Comparison of ENCODE assay signal across 8 cellular contexts in genomic region chr12:43758728-43759563, GRCh38. TPM values are rescaled to one million over a fixed set of nuclear protein-coding genes. Genes with fewer than 3 reads are reported as not detected.
DNase-seq lines count a peak whose midpoint lies in the region; ATAC-seq and TF ChIP-seq lines count a peak whose summit lies in the region.

IRAK4 (plus strand) TSS chr12:43758951; CDS start chr12:43768112, 9,161 bp downstream.
PUS7L (minus strand) TSS chr12:43758790; CDS start chr12:43755245, 3,545 bp downstream.

- TF ChIP-seq POLR2A in spleen (IDR thresholded peaks at IDR 0.05): peak in 1 of 3 donors; percentile 26

- peak; percentile 93 for DNase-seq in AG08396 (ENCODE audit: low spot score)
- peak; percentile 82 for DNase-seq in NCI-H345 (lab: John Stamatoyannopoulos, UW)
- DNase-seq in activated B cell treated with CpG ODN at 0.5 μM for 24 hours: peak; percentile 83
- peak; percentile 41 to 98 (median 91) for DNase-seq in caudate nucleus (lab: John Stamatoyannopoulos, UW)
- peak; percentile 90 to 94 (median 92) for DNase-seq in immature natural killer cell
- peak; percentile 98 for DNase-seq in spleen

- intact Hi-C loops in activated B cell treated with CpG ODN at 0.5 μM for 24 hours (cut with micrococcal nuclease) (loop anchor here (1.0 to 5.0 kb wide), 7 partner anchors 47 to 1614 kb away; partner anchors contain the start of genes ANO6, GXYLT1, TMEM117 and TWF1), spleen (cut with DNase I; ENCODE audit: low total_unique reads) (no loop called here)

- no peaks in the 10 kb centered on the region for H3K27me3 ChIP-seq in spleen (replicated peaks in 1 of 7)

- peaks cover 0 to 17% (median 9%) of the 10 kb centered on the region in 6 donors for H3K36me3 ChIP-seq in spleen

- H3K4me1 Mint-ChIP-seq in activated B cell treated with CpG ODN at 0.5 μM for 24 hours (peaks cover 68% of the 10 kb centered on the region), immature natural killer cell (peaks cover 68 to 88% of the 10 kb centered on the region in 2 donors)

- no peaks in the 10 kb centered on the region for H3K9me3 ChIP-seq in spleen

- H3K27me3 Mint-ChIP-seq in activated B cell treated with CpG ODN at 0.5 μM for 24 hours (no peaks in the 10 kb centered on the region), immature natural killer cell (ENCODE audit: low read depth in 3 of 3) (peaks cover 7 to 20% (median 13%) of the 10 kb centered on the region in 3 donors)

- TF ChIP-seq CTCF in activated B cell treated with CpG ODN at 0.5 μM for 24 hours (IDR thresholded peaks at IDR 0.05): no peak
- TF ChIP-seq CTCF in spleen (IDR thresholded peaks at IDR 0.05 in 8 of 11, conservative IDR thresholded peaks at IDR 0.05 in 3 of 11): peak; percentile 33 to 85 (median 61)

- ATAC-seq in GM18909 (IDR thresholded peaks at IDR 0.05; ENCODE audit: poor library complexity, unreplicated experiment): peak; percentile 98
- ATAC-seq in HG03175 (IDR thresholded peaks at IDR 0.05; ENCODE audit: unreplicated experiment): peak; percentile 96
- peak; percentile 98 for ATAC-seq in activated B cell treated with CpG ODN at 0.5 μM for 24 hours (ENCODE audit: low read depth)

- H3K27ac ChIP-seq in caudate nucleus (ENCODE audit: low read depth, low read length) (peak within 1 kb of the TSS; percentile 55), spleen (peak within 1 kb of the TSS; percentile 91 to 97 (median 94))

- H3K4me3 ChIP-seq in spleen: peak within 1 kb of the TSS; percentile 53 to 86 (median 74)

- H3K4me1 ChIP-seq in spleen: peaks cover 25 to 70% (median 52%) of the 10 kb centered on the region in 6 donors

- H3K36me3 Mint-ChIP-seq in activated B cell treated with CpG ODN at 0.5 μM for 24 hours (ENCODE audit: low read depth) (peaks cover 33% of the 10 kb centered on the region), immature natural killer cell (peaks cover 9 to 12% (median 10%) of the 10 kb centered on the region in 3 donors)

- POLR2A ChIA-PET in activated B cell treated with CpG ODN at 0.5 μM for 24 hours (lab: Charles Lee): interaction anchor here (0.7 to 2.8 kb wide), 8 partner anchors 11 to 1280 kb away, joined by 3 to 50 read pairs (median 4); partner anchors contain the start of genes TMEM117 and TWF1

- H3K9me3 Mint-ChIP-seq in activated B cell treated with CpG ODN at 0.5 μM for 24 hours (no peaks in the 10 kb centered on the region), immature natural killer cell (no peaks in the 10 kb centered on the region)

- H3K27ac Mint-ChIP-seq in activated B cell treated with CpG ODN at 0.5 μM for 24 hours: peak within 1 kb of the TSS; percentile 97
- H3K27ac Mint-ChIP-seq in immature natural killer cell: peak within 1 kb of the TSS; percentile 98 to 100 (median 100)

- WGBS in spleen, 5 donors: 0 to 1% (median 1%) methylated on average over 30 to 54 of the region's 54 CpGs

- CTCF ChIA-PET in activated B cell treated with CpG ODN at 0.5 μM for 24 hours (lab: Charles Lee): interaction anchor here (1.6 kb wide), 1 partner anchor 124 kb away, joined by 8 read pairs; no protein-coding TSS in a partner anchor

- H3K4me3 Mint-ChIP-seq in activated B cell treated with CpG ODN at 0.5 μM for 24 hours (peak within 1 kb of the TSS; percentile 98), immature natural killer cell (peak within 1 kb of the TSS; percentile 96 to 98 (median 98))

RNA-seq across cellular contexts. Expression of gene IRAK4, which starts in this region (rescaled TPM):
- total RNA-seq in activated B cell treated with CpG ODN at 0.5 μM for 24 hours: 38.4 and 40.8 TPM in 2 replicates
- 10 to 100 TPM; 26.8 to 45.4 (median 39.3) TPM for polyA plus RNA-seq in immature natural killer cell
- 10 to 100 TPM; 32.6 to 97.9 (median 52.0) TPM for total RNA-seq in spleen
- polyA plus RNA-seq in spleen: 10 to 100 TPM; 18.1 to 23.1 (median 20.0) TPM

RNA-seq across cellular contexts. Expression of gene PUS7L, which starts in this region (rescaled TPM):
- total RNA-seq in activated B cell treated with CpG ODN at 0.5 μM for 24 hours: 16.1 and 19.9 TPM in 2 replicates
- 10 to 100 TPM; 13.5 to 42.1 (median 35.9) TPM for polyA plus RNA-seq in immature natural killer cell
- total RNA-seq in spleen: 10 to 100 TPM; 13.3 to 18.2 (median 15.9) TPM
- polyA plus RNA-seq in spleen: 1 to 10 TPM; 1.5 to 2.1 (median 1.8) TPM

Comparison
In these comparisons a context has a peak if more than half of its experiments do, and no peak if none do; other contexts are left out.
1. Peak in every context shown above with its lines: DNase-seq, ATAC-seq, H3K4me3 ChIP-seq and H3K27ac ChIP-seq.
2. RNA of gene PUS7L (polyA plus RNA-seq): 13.5 to 42.1 TPM in immature natural killer cell; 1.5 to 2.1 TPM in spleen; every median in the first group is over 4 times any median in the second.